In genomic region chr17:77120866-77121265, GRCh38 we compare ENCODE assay signal across 11 cellular contexts. TPM values are rescaled to one million over a fixed set of nuclear protein-coding genes. Genes with fewer than 3 reads are reported as not detected.
DNase-seq lines count a peak whose midpoint lies in the region; ATAC-seq and TF ChIP-seq lines count a peak whose summit lies in the region.
"Had no signal": no experiment of that assay in that cellular context is flagged by ENCODE, and none has a peak within 500 bp of the region (broad histone marks: within the 10 kb centered on the region; RNA-seq: fewer than 3 reads in every experiment).

No MANE protein-coding gene starts in this region.

- H3K4me1 Mint-ChIP-seq in stimulated activated memory B cell treated with anti-CD40 and anti-IgM and Interleukin-4, amounts not matched to agents 10 μg/mL and 1 μg/mL and 100 μg/mL, for 72 hours = no peaks in the 10 kb centered on the region

- H3K36me3 Mint-ChIP-seq in stimulated activated memory B cell treated with anti-CD40 and anti-IgM and Interleukin-4, amounts not matched to agents 10 μg/mL and 1 μg/mL and 100 μg/mL, for 72 hours = no peaks in the 10 kb centered on the region

- TF ChIP-seq CTCF in adrenal gland (IDR thresholded peaks at IDR 0.05) (no peak), heart right ventricle (IDR thresholded peaks at IDR 0.05) (no peak), WERI-Rb-1 (IDR thresholded peaks at IDR 0.05; ENCODE audit: low read depth, low read length) (no peak), GM10248 (IDR thresholded peaks at IDR 0.05; ENCODE audit: control extremely low read depth, extremely low read depth, low read depth, missing control alignments) (no peak)

- H3K18ac ChIP-seq in trophoblast cell (ENCODE audit: low read length) = no peak overlapping the region

- H3K27ac Mint-ChIP-seq in stimulated activated memory B cell treated with anti-CD40 and anti-IgM and Interleukin-4, amounts not matched to agents 10 μg/mL and 1 μg/mL and 100 μg/mL, for 72 hours = no peak overlapping the region

- H3K27me3 Mint-ChIP-seq in stimulated activated memory B cell treated with anti-CD40 and anti-IgM and Interleukin-4, amounts not matched to agents 10 μg/mL and 1 μg/mL and 100 μg/mL, for 72 hours = no peaks in the 10 kb centered on the region

- peak overlapping the region; percentile 83 for H2BK12ac ChIP-seq in trophoblast cell (ENCODE audit: low read length)

- no peaks in the 10 kb centered on the region for H3K9me2 ChIP-seq in GM23248 (ENCODE audit: insufficient read depth)

- no peak overlapping the region for H3K4me2 ChIP-seq in GM23248 (ENCODE audit: unreplicated experiment)
- no peak overlapping the region for H3K4me2 ChIP-seq in trophoblast cell (ENCODE audit: low read length)
- H3K4me2 ChIP-seq: BLaER1 had no signal

- intact Hi-C loops in adrenal gland (cut with DNase I) = no loop called here
- intact Hi-C loops in heart right ventricle (cut with DNase I) = no loop called here

- H3K4me3 Mint-ChIP-seq in stimulated activated memory B cell treated with anti-CD40 and anti-IgM and Interleukin-4, amounts not matched to agents 10 μg/mL and 1 μg/mL and 100 μg/mL, for 72 hours = no peak overlapping the region

- peaks cover 41% of the 10 kb centered on the region for H3F3A ChIP-seq in GM23248 (ENCODE audit: insufficient read depth)

- H3K4me1 ChIP-seq in GM23248 (ENCODE audit: insufficient read depth) (peaks cover 41% of the 10 kb centered on the region), adrenal gland (replicated peaks in 1 of 2) (peaks cover 42 to 66% of the 10 kb centered on the region in 2 donors), heart right ventricle (peaks cover 22 to 90% (median 84%) of the 10 kb centered on the region in 9 donors), trophoblast cell (ENCODE audit: control insufficient read depth in 1 of 2, insufficient read depth in 2 of 2, low read length in 2 of 2) (peaks cover 13 to 28% of the 10 kb centered on the region in 2 experiments)

- no peaks in the 10 kb centered on the region for H3K27me3 ChIP-seq in GM23248 (replicated peaks; ENCODE audit: insufficient read depth)
- H3K27me3 ChIP-seq in adrenal gland = no peaks in the 10 kb centered on the region
- H3K27me3 ChIP-seq in heart right ventricle = no peaks in the 10 kb centered on the region
- H3K27me3 ChIP-seq in trophoblast cell (ENCODE audit: insufficient read depth, low read length) = no peaks in the 10 kb centered on the region
- no peaks in the 10 kb centered on the region for H3K27me3 ChIP-seq in WERI-Rb-1 (ENCODE audit: insufficient read depth, low read depth, severe bottlenecking)
- H3K27me3 ChIP-seq: BLaER1 had no signal

- no peak overlapping the region for H3K23ac ChIP-seq in trophoblast cell (ENCODE audit: low read length)

- in situ Hi-C loops in GM23248 (cut with MboI) = no loop called here

- ATAC-seq in heart right ventricle = peak in 3 of 8 donors; percentile 31 to 40 (median 37)
- ATAC-seq in stimulated activated memory B cell treated with anti-CD40 and anti-IgM and Interleukin-4, amounts not matched to agents 10 μg/mL and 1 μg/mL and 100 μg/mL, for 72 hours = no peak

- H3K79me2 ChIP-seq in GM23248 (ENCODE audit: insufficient read depth) = no peaks in the 10 kb centered on the region
- H3K79me2 ChIP-seq in trophoblast cell (ENCODE audit: control insufficient read depth, insufficient read depth, low read length, poor library complexity) = no peaks in the 10 kb centered on the region

- H3K9me3 Mint-ChIP-seq in stimulated activated memory B cell treated with anti-CD40 and anti-IgM and Interleukin-4, amounts not matched to agents 10 μg/mL and 1 μg/mL and 100 μg/mL, for 72 hours = no peaks in the 10 kb centered on the region

- no peak overlapping the region for H4K12ac ChIP-seq in trophoblast cell (ENCODE audit: low read depth, low read length)

- peaks cover 18% of the 10 kb centered on the region for H3K79me1 ChIP-seq in trophoblast cell (ENCODE audit: low read length)

- peak overlapping the region; percentile 82 for H3K27ac ChIP-seq in GM23248
- H3K27ac ChIP-seq in adrenal gland = peak overlapping the region in 4 of 5 donors; percentile 50 to 83 (median 65)
- H3K27ac ChIP-seq in heart right ventricle = peak overlapping the region; percentile 61 to 96 (median 86)
- no peak overlapping the region for H3K27ac ChIP-seq in trophoblast cell (ENCODE audit: low read depth, low read length)
- no peak overlapping the region for H3K27ac ChIP-seq in WERI-Rb-1
- H3K27ac ChIP-seq: BLaER1 had no signal

- no peaks in the 10 kb centered on the region for H3K36me3 ChIP-seq in GM23248 (ENCODE audit: low read depth)
- no peaks in the 10 kb centered on the region for H3K36me3 ChIP-seq in adrenal gland (replicated peaks in 1 of 2)
- no peaks in the 10 kb centered on the region for H3K36me3 ChIP-seq in heart right ventricle
- H3K36me3 ChIP-seq in trophoblast cell (ENCODE audit: control insufficient read depth in 1 of 2, insufficient read depth in 2 of 2, low read length in 2 of 2) = no peaks in the 10 kb centered on the region
- no peaks in the 10 kb centered on the region for H3K36me3 ChIP-seq in WERI-Rb-1
- H3K36me3 ChIP-seq: BLaER1 had no signal

- H3K9me3 ChIP-seq in GM23248 (ENCODE audit: low read depth) (no peaks in the 10 kb centered on the region), adrenal gland (replicated peaks in 1 of 3) (no peaks in the 10 kb centered on the region), heart right ventricle (no peaks in the 10 kb centered on the region), trophoblast cell (ENCODE audit: insufficient read depth, low read depth, low read length) (peaks cover 1% of the 10 kb centered on the region), WERI-Rb-1 (ENCODE audit: severe bottlenecking) (no peaks in the 10 kb centered on the region)
- H3K9me3 ChIP-seq: BLaER1 had no signal

- H2AFZ ChIP-seq in GM23248 (0 out of 2 replicates have a peak overlapping the region, but pooled peaks have one; percentile 39), trophoblast cell (ENCODE audit: insufficient read depth, low read length, poor library complexity) (no peak overlapping the region)

- POLR2A ChIA-PET in GM10248 (lab: Yijun Ruan, JAX) = interaction anchor here (0.5 kb wide), 1 partner anchor 28 kb away, joined by 5 read pairs; no protein-coding TSS in a partner anchor

- peak overlapping the region; percentile 52 for H4K91ac ChIP-seq in trophoblast cell (ENCODE audit: low read depth, low read length)

- CTCF ChIA-PET in GM10248 (lab: Yijun Ruan, JAX) = interaction anchor here (1.5 to 2.4 kb wide), 2 partner anchors 33 to 42 kb away, joined by 4 to 9 read pairs; no protein-coding TSS in a partner anchor

- H3K4me3 ChIP-seq in GM23248 (no peak overlapping the region), adrenal gland (no peak overlapping the region), heart right ventricle (no peak overlapping the region), trophoblast cell (ENCODE audit: low read depth, low read length) (no peak overlapping the region), WERI-Rb-1 (ENCODE audit: low read depth, low read length) (no peak overlapping the region)
- H3K4me3 ChIP-seq: BLaER1 had no signal

- TF ChIP-seq POLR2A in adrenal gland (IDR thresholded peaks at IDR 0.05) = no peak

- H4K20me1 ChIP-seq in GM23248 (ENCODE audit: insufficient read depth) = no peaks in the 10 kb centered on the region
- H4K20me1 ChIP-seq: BLaER1 had no signal

- H4K8ac ChIP-seq in trophoblast cell (ENCODE audit: low read depth, low read length) = no peak overlapping the region

- peak overlapping the region; percentile 23 for H2BK120ac ChIP-seq in trophoblast cell (ENCODE audit: insufficient read depth, low read length, poor library complexity)

- no peak overlapping the region for H3K9ac ChIP-seq in GM23248
- H3K9ac ChIP-seq in trophoblast cell (ENCODE audit: low read length) = no peak overlapping the region
- H3K9ac ChIP-seq: BLaER1 had no signal

- H2AK5ac ChIP-seq in trophoblast cell (ENCODE audit: low read length) = peak overlapping the region; percentile 50

- peak overlapping the region; percentile 43 for H2BK5ac ChIP-seq in trophoblast cell (ENCODE audit: low read depth, low read length, poor library complexity)

- WGBS in GM23248 (ENCODE audit: low coverage in 1 of 2, low lambda C conversion rate in 2 of 2, missing lambda C conversion rate in 2 of 2), 2 experiments = 64 to 70% methylated on average over 7 of the region's 7 CpGs
- 66 to 73% (median 67%) methylated on average over 6 to 7 of the region's 7 CpGs for WGBS in adrenal gland, 4 donors
- 40 to 58% methylated on average over 7 of the region's 7 CpGs for WGBS in heart right ventricle, 2 donors
- WGBS in trophoblast cell (ENCODE audit: extremely low coverage, insufficient coverage, insufficient read length) = no CpG with 5 or more reads among the region's 7 CpGs

- peak; percentile 49 for DNase-seq in GM23248
- peak in 2 of 7 donors; percentile 42 to 69 for DNase-seq in adrenal gland
- no peak for DNase-seq in heart right ventricle
- no peak for DNase-seq in trophoblast cell
- DNase-seq in activated CD8-positive, alpha-beta memory T cell treated with anti-CD3 and anti-CD28 coated beads for 24 hours = no peak
- no peak for DNase-seq in WERI-Rb-1
- DNase-seq in GM10248 (ENCODE audit: extremely low spot score) = no peak
- DNase-seq: activated effector memory CD4-positive, alpha-beta T cell treated with anti-CD3 and anti-CD28 coated beads, Interleukin-2, amount 50 U/mL, for 16 hours; effector CD4-positive, alpha-beta T cell had no signal

- H3K4ac ChIP-seq in trophoblast cell (ENCODE audit: low read depth, low read length) = no peak overlapping the region

- peak overlapping the region; percentile 0 for H3K14ac ChIP-seq in trophoblast cell (ENCODE audit: low read length)

RNA-seq across cellular contexts. Expression of gene SEC14L1, which starts 19.9 kb away (rescaled TPM):
- 24.4 and 27.4 TPM in 2 replicates for total RNA-seq in GM23248 (2014; rRNA removed; shearing (Covaris generic))
- 26.8 and 29.9 TPM in 2 replicates for polyA plus RNA-seq in GM23248 (2016; fragmentation: Nextera tagmentation; extraction: Ambion mirVana)
- 100 to 1,000 TPM; 130 to 255 (median 199) TPM for total RNA-seq in adrenal gland
- polyA plus RNA-seq in adrenal gland = 100 to 1,000 TPM in 2 of 3 donors, 10 to 100 TPM in 1; 61.8 to 125 (median 119) TPM
- 10 to 100 TPM; 38.7 to 88.8 (median 55.3) TPM for total RNA-seq in heart right ventricle
- polyA plus RNA-seq in heart right ventricle = 10 to 100 TPM; 36.1 to 42.3 TPM
- 71.4 and 71.6 TPM in 2 replicates for polyA plus RNA-seq in trophoblast cell (2013)

Comparison
In these comparisons a context has a peak if more than half of its experiments do, and no peak if none do; other contexts are left out.
1. H3K27ac ChIP-seq: peak in GM23248 (single experiment), adrenal gland (4 of 5) and heart right ventricle (10 of 10); none in trophoblast cell (single experiment) and WERI-Rb-1 (single experiment).